ENCODE assay signal across 12 cellular contexts in genomic region chr19:39325778-39326680, GRCh38. TPM values are rescaled to one million over a fixed set of nuclear protein-coding genes. Genes with fewer than 3 reads are reported as not detected.
A peak's percentile ranks its signal among the peaks of the same experiment; 100 is the strongest.
DNase-seq lines count a peak whose midpoint lies in the region; ATAC-seq and TF ChIP-seq lines count a peak whose summit lies in the region.
"Had no signal": no experiment of that assay in that cellular context is flagged by ENCODE, and none has a peak within 500 bp of the region (broad histone marks: within the 10 kb centered on the region; RNA-seq: fewer than 3 reads in every experiment).

No MANE protein-coding gene starts in this region.

- H3K27me3 Mint-ChIP-seq in CD8-positive, alpha-beta T cell (ENCODE audit: low read depth), result no peaks in the 10 kb centered on the region

- H3K9me3 ChIP-seq in CD8-positive, alpha-beta T cell (ENCODE audit: low read length), result no peaks in the 10 kb centered on the region
- H3K9me3 ChIP-seq in gastrocnemius medialis, result no peaks in the 10 kb centered on the region

- peaks cover 43% of the 10 kb centered on the region for H3K4me1 ChIP-seq in CD8-positive, alpha-beta T cell (ENCODE audit: insufficient read depth, low read length)
- H3K4me1 ChIP-seq in gastrocnemius medialis, result peaks cover 0 to 3% of the 10 kb centered on the region in 2 donors

- H3K27ac Mint-ChIP-seq in CD8-positive, alpha-beta T cell, result peak overlapping the region; percentile 52
- H3K27ac Mint-ChIP-seq: mesothelial cell of epicardium had no signal

- CTCF ChIA-PET in CD8-positive, alpha-beta T cell (lab: Charles Lee), result interaction anchor here (0.6 to 3.7 kb wide), 9 partner anchors 10 to 204 kb away, joined by 3 to 21 read pairs (median 6); partner anchors contain the start of gene PLEKHG2

- peaks cover 47% of the 10 kb centered on the region for H3K4me1 Mint-ChIP-seq in CD8-positive, alpha-beta T cell (ENCODE audit: low read depth)

- ATAC-seq in CD8-positive, alpha-beta T cell, result peak; percentile 42
- ATAC-seq in gastrocnemius medialis, result no peak

- peaks cover 47% of the 10 kb centered on the region for H3K36me3 Mint-ChIP-seq in CD8-positive, alpha-beta T cell
- H3K36me3 Mint-ChIP-seq: mesothelial cell of epicardium had no signal

- no peak overlapping the region for H3K27ac ChIP-seq in CD8-positive, alpha-beta T cell (ENCODE audit: low read depth, low read length)
- H3K27ac ChIP-seq in gastrocnemius medialis, result no peak overlapping the region

- no peak overlapping the region for H3K4me3 ChIP-seq in CD8-positive, alpha-beta T cell (ENCODE audit: low read depth, low read length)
- no peak overlapping the region for H3K4me3 ChIP-seq in gastrocnemius medialis

- H3K36me3 ChIP-seq in CD8-positive, alpha-beta T cell (ENCODE audit: insufficient read depth, low read length), result peaks cover 32% of the 10 kb centered on the region
- no peaks in the 10 kb centered on the region for H3K36me3 ChIP-seq in gastrocnemius medialis

- no peak for TF ChIP-seq POLR2A in gastrocnemius medialis (IDR thresholded peaks at IDR 0.05)

- no peak overlapping the region for H3K4me3 Mint-ChIP-seq in CD8-positive, alpha-beta T cell
- H3K4me3 Mint-ChIP-seq: mesothelial cell of epicardium had no signal

- in situ Hi-C loops in gastrocnemius medialis (cut with MboI; ENCODE audit: low sequenced_read_pairs in 4 of 4), result loop anchor here (5.0 to 25.0 kb wide), 4 partner anchors 204 to 214 kb away; partner anchors contain the start of genes EID2 (in 2 of the 4) and EID2B (in 2 of the 4)

- intact Hi-C loops in CD8-positive, alpha-beta T cell (cut with DNase I, micrococcal nuclease), result no loop called here
- intact Hi-C loops in gastrocnemius medialis (cut with DNase I; ENCODE audit: low total_unique reads), result no loop called here

- TF ChIP-seq CTCF in CD8-positive, alpha-beta T cell (IDR thresholded peaks at IDR 0.05), result no peak
- no peak for TF ChIP-seq CTCF in gastrocnemius medialis (IDR thresholded peaks at IDR 0.05 in 4 of 5, conservative IDR thresholded peaks at IDR 0.05 in 1 of 5)

- H3K9me3 Mint-ChIP-seq in CD8-positive, alpha-beta T cell, result no peaks in the 10 kb centered on the region
- H3K9me3 Mint-ChIP-seq: mesothelial cell of epicardium had no signal

- no peaks in the 10 kb centered on the region for H3K27me3 ChIP-seq in CD8-positive, alpha-beta T cell (ENCODE audit: insufficient read depth, low read length)
- peaks cover 4 to 11% (median 11%) of the 10 kb centered on the region in 3 donors for H3K27me3 ChIP-seq in gastrocnemius medialis

- DNase-seq in AG08395 (ENCODE audit: low spot score), result peak; percentile 31
- no peak for DNase-seq in CD8-positive, alpha-beta T cell
- DNase-seq in NCI-H69 (lab: John Stamatoyannopoulos, UW), result peak; percentile 32
- peak; percentile 51 for DNase-seq in ecto neural progenitor cell (ENCODE audit: low spot score)
- no peak for DNase-seq in NCI-H146 treated with DMSO at 0.1 percent for 48 hours (lab: John Stamatoyannopoulos, UW; ENCODE audit: unreplicated experiment)
- DNase-seq in gastrocnemius medialis, result no peak
- DNase-seq in ureter (ENCODE audit: low spot score), result no peak
- DNase-seq in retina, result no peak
- DNase-seq: DMS79 treated with DMSO at 0.1 percent for 48 hours had no signal

- POLR2A ChIA-PET in CD8-positive, alpha-beta T cell (lab: Charles Lee), result interaction anchor here (1.7 kb wide), 1 partner anchor 10 kb away, joined by 6 read pairs; the partner anchor contains the start of gene GMFG

RNA-seq across cellular contexts. Expression of gene LRFN1, which starts 5.4 kb away (rescaled TPM):
- 1 to 10 TPM; 2.1 to 2.3 TPM for total RNA-seq in CD8-positive, alpha-beta T cell
- total RNA-seq in gastrocnemius medialis (under 1 TPM in 1 of 4 donors, not detected in 3; 0.26 TPM), ureter (1.7 TPM)

RNA-seq across cellular contexts. Expression of gene GMFG, which starts 9.8 kb away (rescaled TPM):
- total RNA-seq in CD8-positive, alpha-beta T cell, result 100 to 1,000 TPM; 247 to 248 TPM
- total RNA-seq in gastrocnemius medialis, result 1 to 10 TPM; 2.3 to 5.4 (median 3.7) TPM
- 22.3 TPM for total RNA-seq in ureter
- total RNA-seq: mesothelial cell of epicardium had no signal

RNA-seq across cellular contexts. Expression of gene SAMD4B, which starts 16.2 kb away (rescaled TPM):
- total RNA-seq in CD8-positive, alpha-beta T cell, result 10 to 100 TPM; 68.3 to 78.1 TPM
- total RNA-seq in gastrocnemius medialis (10 to 100 TPM; 30.9 to 63.7 (median 59.2) TPM), ureter (104 TPM)

RNA-seq across cellular contexts. Expression of gene IFNL1, which starts 29.8 kb away (rescaled TPM):
- under 1 TPM in 1 of 2 experiments, not detected in 1; 0.38 TPM for total RNA-seq in CD8-positive, alpha-beta T cell
- total RNA-seq in gastrocnemius medialis (not detected), ureter (not detected)
- total RNA-seq: mesothelial cell of epicardium; pulmonary artery endothelial cell; T-helper 1 cell treated with Interleukin-12 subunit alpha and Interleukin-12 subunit beta and Interleukin-4 antibody, amounts not matched to agents 30 ng/mL and 1 ng/mL, for 36 hours had no signal

RNA-seq across cellular contexts. Expression of gene IFNL2, which starts 57.8 kb away (rescaled TPM):
- not detected for total RNA-seq in CD8-positive, alpha-beta T cell
- total RNA-seq in gastrocnemius medialis (not detected), ureter (not detected)
- total RNA-seq: mesothelial cell of epicardium; pulmonary artery endothelial cell; T-helper 1 cell treated with Interleukin-12 subunit alpha and Interleukin-12 subunit beta and Interleukin-4 antibody, amounts not matched to agents 30 ng/mL and 1 ng/mL, for 36 hours had no signal

Comparison
In these comparisons a context has a peak if more than half of its experiments do, and no peak if none do; other contexts are left out.
1. DNase-seq: peak in AG08395 (single experiment), NCI-H69 (single experiment) and ecto neural progenitor cell (single experiment); none in CD8-positive, alpha-beta T cell (0 of 7), NCI-H146 treated with DMSO at 0.1 percent for 48 hours (single experiment), gastrocnemius medialis (0 of 2), ureter (single experiment) and retina (single experiment).
2. RNA of gene GMFG, which starts 9.8 kb away (total RNA-seq): 247 to 248 TPM in CD8-positive, alpha-beta T cell; 22.3 TPM in ureter (single experiment) and 2.3 to 5.4 TPM in gastrocnemius medialis; every median in the first group is over 10 times any median in the second.